ENCODE assay signal across 2 cellular contexts in the genomic region with DNA sequence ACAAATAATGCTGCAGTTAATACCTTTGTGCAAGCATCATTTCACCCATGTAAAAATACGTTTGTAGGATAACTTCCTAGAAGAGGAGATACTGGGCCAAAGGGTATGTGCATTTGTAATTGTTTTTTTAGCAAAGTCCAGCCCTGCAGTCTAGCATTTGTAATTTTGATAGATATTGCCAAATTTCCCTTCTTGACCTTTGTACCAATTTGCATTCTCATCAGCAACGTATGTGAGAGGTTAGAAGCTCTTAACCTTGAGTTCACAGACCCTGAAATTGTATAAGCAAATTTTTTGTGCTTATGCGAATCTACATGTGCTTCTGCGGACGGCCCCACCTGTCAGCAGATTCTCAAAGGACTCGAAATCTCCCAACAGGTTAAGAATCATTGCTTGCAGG.
TF ChIP-seq lines count a peak whose summit lies in the region.

No MANE protein-coding gene starts in this region.

TF ChIP-seq in HepG2, 621 proteins besides CTCF, POLR2A, EP300 and RAD21:
- TF ChIP-seq, protein P1, sequence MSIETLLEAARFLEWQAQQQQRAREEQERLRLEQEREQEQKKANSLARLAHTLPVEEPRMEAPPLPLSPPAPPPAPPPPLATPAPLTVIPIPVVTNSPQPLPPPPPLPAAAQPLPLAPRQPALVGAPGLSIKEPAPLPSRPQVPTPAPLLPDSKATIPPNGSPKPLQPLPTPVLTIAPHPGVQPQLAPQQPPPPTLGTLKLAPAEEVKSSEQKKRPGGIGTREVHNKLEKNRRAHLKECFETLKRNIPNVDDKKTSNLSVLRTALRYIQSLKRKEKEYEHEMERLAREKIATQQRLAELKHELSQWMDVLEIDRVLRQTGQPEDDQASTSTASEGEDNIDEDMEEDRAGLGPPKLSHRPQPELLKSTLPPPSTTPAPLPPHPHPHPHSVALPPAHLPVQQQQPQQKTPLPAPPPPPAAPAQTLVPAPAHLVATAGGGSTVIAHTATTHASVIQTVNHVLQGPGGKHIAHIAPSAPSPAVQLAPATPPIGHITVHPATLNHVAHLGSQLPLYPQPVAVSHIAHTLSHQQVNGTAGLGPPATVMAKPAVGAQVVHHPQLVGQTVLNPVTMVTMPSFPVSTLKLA (IDR thresholded peaks at IDR 0.05), result 0 out of 2 replicates have a peak, but pooled peaks have one; percentile 11
- TF ChIP-seq SSRP1 (CRISPR knock-in tag; IDR thresholded peaks at IDR 0.05) (no peak), YY1 (IDR thresholded peaks at IDR 0.05; ENCODE audit: insufficient read depth, insufficient replicate concordance, low read depth, low read length) (no peak), ZFP82 (CRISPR knock-in tag; IDR thresholded peaks at IDR 0.05; ENCODE audit: borderline replicate concordance) (no peak), SMYD3 (CRISPR knock-in tag; IDR thresholded peaks at IDR 0.05) (no peak), MAF1 (CRISPR knock-in tag; IDR thresholded peaks at IDR 0.05; ENCODE audit: borderline replicate concordance) (no peak), ZNF557 (CRISPR knock-in tag; IDR thresholded peaks at IDR 0.05) (no peak)
- TF ChIP-seq, protein P2, sequence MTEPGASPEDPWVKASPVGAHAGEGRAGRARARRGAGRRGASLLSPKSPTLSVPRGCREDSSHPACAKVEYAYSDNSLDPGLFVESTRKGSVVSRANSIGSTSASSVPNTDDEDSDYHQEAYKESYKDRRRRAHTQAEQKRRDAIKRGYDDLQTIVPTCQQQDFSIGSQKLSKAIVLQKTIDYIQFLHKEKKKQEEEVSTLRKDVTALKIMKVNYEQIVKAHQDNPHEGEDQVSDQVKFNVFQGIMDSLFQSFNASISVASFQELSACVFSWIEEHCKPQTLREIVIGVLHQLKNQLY (CRISPR knock-in tag; IDR thresholded peaks at IDR 0.05), result no peak

TF ChIP-seq in liver, 16 proteins besides CTCF, POLR2A, EP300 and RAD21:
- no peak for TF ChIP-seq EGR1 (IDR thresholded peaks at IDR 0.05; ENCODE audit: low read depth in 2 of 2)
- TF ChIP-seq, protein P3, sequence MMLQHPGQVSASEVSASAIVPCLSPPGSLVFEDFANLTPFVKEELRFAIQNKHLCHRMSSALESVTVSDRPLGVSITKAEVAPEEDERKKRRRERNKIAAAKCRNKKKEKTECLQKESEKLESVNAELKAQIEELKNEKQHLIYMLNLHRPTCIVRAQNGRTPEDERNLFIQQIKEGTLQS (IDR thresholded peaks at IDR 0.05), result no peak
- no peak for TF ChIP-seq JUND (IDR thresholded peaks at IDR 0.05)
- TF ChIP-seq SP1 (IDR thresholded peaks at IDR 0.05), result peak; percentile 37
- TF ChIP-seq TAF1 (conservative IDR thresholded peaks at IDR 0.05), result no peak
- TF ChIP-seq FOXA1 (IDR thresholded peaks at IDR 0.05), result no peak
- TF ChIP-seq FOXA2 (IDR thresholded peaks at IDR 0.05), result no peak
- TF ChIP-seq HNF4A (conservative IDR thresholded peaks at IDR 0.05), result peak in 1 of 2 donors; percentile 35
- no peak for TF ChIP-seq NR2F2 (IDR thresholded peaks at IDR 0.05)
- peak; percentile 55 to 57 for TF ChIP-seq RXRA (IDR thresholded peaks at IDR 0.05)
